2 cellular contexts compared by ENCODE assay signal in the genomic region with DNA sequence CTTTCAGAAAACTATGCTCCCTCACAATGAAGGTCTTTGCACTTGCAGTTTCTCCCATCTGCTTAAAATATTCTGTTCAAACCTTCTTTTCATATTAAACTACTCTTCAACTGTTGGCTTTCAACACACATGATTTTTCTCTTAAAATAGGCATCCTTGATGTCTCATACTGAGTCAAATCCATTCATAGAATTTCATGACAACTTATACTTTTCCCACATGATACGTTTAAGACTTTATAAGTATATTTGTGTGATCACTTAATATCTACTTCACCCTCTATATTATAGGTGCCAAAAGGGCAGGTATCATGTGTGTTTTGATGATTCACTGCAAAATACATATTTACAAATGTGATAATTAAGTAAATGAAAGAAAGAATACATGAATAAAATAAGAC.
TF ChIP-seq lines count a peak whose summit lies in the region.

No MANE protein-coding gene starts in this region.

TF ChIP-seq in GM23338, 12 proteins besides CTCF, POLR2A, EP300 and RAD21 (continued from another document):
- TF ChIP-seq, protein P1, sequence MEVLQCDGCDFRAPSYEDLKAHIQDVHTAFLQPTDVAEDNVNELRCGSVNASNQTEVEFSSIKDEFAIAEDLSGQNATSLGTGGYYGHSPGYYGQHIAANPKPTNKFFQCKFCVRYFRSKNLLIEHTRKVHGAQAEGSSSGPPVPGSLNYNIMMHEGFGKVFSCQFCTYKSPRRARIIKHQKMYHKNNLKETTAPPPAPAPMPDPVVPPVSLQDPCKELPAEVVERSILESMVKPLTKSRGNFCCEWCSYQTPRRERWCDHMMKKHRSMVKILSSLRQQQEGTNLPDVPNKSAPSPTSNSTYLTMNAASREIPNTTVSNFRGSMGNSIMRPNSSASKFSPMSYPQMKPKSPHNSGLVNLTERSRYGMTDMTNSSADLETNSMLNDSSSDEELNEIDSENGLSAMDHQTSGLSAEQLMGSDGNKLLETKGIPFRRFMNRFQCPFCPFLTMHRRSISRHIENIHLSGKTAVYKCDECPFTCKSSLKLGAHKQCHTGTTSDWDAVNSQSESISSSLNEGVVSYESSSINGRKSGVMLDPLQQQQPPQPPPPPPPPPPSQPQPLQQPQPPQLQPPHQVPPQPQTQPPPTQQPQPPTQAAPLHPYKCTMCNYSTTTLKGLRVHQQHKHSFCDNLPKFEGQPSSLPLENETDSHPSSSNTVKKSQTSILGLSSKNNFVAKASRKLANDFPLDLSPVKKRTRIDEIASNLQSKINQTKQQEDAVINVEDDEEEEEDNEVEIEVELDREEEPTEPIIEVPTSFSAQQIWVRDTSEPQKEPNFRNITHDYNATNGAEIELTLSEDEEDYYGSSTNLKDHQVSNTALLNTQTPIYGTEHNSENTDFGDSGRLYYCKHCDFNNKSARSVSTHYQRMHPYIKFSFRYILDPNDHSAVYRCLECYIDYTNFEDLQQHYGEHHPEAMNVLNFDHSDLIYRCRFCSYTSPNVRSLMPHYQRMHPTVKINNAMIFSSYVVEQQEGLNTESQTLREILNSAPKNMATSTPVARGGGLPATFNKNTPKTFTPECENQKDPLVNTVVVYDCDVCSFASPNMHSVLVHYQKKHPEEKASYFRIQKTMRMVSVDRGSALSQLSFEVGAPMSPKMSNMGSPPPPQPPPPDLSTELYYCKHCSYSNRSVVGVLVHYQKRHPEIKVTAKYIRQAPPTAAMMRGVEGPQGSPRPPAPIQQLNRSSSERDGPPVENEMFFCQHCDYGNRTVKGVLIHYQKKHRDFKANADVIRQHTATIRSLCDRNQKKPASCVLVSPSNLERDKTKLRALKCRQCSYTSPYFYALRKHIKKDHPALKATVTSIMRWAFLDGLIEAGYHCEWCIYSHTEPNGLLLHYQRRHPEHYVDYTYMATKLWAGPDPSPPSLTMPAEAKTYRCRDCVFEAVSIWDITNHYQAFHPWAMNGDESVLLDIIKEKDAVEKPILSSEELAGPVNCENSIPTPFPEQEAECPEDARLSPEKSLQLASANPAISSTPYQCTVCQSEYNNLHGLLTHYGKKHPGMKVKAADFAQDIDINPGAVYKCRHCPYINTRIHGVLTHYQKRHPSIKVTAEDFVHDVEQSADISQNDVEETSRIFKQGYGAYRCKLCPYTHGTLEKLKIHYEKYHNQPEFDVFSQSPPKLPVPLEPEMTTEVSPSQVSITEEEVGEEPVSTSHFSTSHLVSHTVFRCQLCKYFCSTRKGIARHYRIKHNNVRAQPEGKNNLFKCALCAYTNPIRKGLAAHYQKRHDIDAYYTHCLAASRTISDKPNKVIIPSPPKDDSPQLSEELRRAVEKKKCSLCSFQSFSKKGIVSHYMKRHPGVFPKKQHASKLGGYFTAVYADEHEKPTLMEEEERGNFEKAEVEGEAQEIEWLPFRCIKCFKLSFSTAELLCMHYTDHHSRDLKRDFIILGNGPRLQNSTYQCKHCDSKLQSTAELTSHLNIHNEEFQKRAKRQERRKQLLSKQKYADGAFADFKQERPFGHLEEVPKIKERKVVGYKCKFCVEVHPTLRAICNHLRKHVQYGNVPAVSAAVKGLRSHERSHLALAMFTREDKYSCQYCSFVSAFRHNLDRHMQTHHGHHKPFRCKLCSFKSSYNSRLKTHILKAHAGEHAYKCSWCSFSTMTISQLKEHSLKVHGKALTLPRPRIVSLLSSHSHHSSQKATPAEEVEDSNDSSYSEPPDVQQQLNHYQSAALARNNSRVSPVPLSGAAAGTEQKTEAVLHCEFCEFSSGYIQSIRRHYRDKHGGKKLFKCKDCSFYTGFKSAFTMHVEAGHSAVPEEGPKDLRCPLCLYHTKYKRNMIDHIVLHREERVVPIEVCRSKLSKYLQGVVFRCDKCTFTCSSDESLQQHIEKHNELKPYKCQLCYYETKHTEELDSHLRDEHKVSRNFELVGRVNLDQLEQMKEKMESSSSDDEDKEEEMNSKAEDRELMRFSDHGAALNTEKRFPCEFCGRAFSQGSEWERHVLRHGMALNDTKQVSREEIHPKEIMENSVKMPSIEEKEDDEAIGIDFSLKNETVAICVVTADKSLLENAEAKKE (CRISPR knock-in tag; IDR thresholded peaks at IDR 0.05), result no peak
- TF ChIP-seq EZH2phosphoT487 (IDR thresholded peaks at IDR 0.05; ENCODE audit: unreplicated experiment) (no peak), EZH2 (IDR thresholded peaks at IDR 0.05; ENCODE audit: low read depth, unreplicated experiment) (no peak), POLR2AphosphoS5 (IDR thresholded peaks at IDR 0.05; ENCODE audit: low read depth) (no peak)
- TF ChIP-seq, protein P2, sequence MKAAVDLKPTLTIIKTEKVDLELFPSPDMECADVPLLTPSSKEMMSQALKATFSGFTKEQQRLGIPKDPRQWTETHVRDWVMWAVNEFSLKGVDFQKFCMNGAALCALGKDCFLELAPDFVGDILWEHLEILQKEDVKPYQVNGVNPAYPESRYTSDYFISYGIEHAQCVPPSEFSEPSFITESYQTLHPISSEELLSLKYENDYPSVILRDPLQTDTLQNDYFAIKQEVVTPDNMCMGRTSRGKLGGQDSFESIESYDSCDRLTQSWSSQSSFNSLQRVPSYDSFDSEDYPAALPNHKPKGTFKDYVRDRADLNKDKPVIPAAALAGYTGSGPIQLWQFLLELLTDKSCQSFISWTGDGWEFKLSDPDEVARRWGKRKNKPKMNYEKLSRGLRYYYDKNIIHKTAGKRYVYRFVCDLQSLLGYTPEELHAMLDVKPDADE (IDR thresholded peaks at IDR 0.05), result no peak

TF ChIP-seq in WTC11, 78 proteins besides CTCF, POLR2A, EP300 and RAD21 (continued from another document):
- TF ChIP-seq, protein P3, sequence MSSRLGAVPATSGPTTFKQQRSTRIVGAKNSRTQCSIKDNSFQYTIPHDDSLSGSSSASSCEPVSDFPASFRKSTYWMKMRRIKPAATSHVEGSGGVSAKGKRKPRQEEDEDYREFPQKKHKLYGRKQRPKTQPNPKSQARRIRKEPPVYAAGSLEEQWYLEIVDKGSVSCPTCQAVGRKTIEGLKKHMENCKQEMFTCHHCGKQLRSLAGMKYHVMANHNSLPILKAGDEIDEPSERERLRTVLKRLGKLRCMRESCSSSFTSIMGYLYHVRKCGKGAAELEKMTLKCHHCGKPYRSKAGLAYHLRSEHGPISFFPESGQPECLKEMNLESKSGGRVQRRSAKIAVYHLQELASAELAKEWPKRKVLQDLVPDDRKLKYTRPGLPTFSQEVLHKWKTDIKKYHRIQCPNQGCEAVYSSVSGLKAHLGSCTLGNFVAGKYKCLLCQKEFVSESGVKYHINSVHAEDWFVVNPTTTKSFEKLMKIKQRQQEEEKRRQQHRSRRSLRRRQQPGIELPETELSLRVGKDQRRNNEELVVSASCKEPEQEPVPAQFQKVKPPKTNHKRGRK (CRISPR knock-in tag; IDR thresholded peaks at IDR 0.05; ENCODE audit: borderline replicate concordance), result no peak
- TF ChIP-seq GTF2I (CRISPR knock-in tag; conservative IDR thresholded peaks at IDR 0.05) (no peak), ZNF232 (CRISPR knock-in tag; IDR thresholded peaks at IDR 0.05) (no peak), ZBTB21 (CRISPR knock-in tag; IDR thresholded peaks at IDR 0.05; ENCODE audit: borderline replicate concordance) (no peak), MXD4 (CRISPR knock-in tag; IDR thresholded peaks at IDR 0.05; ENCODE audit: borderline replicate concordance) (no peak), NFE2L1 (CRISPR knock-in tag; IDR thresholded peaks at IDR 0.05) (no peak), ZNF423 (CRISPR knock-in tag; IDR thresholded peaks at IDR 0.05) (no peak)
- TF ChIP-seq, protein P4, sequence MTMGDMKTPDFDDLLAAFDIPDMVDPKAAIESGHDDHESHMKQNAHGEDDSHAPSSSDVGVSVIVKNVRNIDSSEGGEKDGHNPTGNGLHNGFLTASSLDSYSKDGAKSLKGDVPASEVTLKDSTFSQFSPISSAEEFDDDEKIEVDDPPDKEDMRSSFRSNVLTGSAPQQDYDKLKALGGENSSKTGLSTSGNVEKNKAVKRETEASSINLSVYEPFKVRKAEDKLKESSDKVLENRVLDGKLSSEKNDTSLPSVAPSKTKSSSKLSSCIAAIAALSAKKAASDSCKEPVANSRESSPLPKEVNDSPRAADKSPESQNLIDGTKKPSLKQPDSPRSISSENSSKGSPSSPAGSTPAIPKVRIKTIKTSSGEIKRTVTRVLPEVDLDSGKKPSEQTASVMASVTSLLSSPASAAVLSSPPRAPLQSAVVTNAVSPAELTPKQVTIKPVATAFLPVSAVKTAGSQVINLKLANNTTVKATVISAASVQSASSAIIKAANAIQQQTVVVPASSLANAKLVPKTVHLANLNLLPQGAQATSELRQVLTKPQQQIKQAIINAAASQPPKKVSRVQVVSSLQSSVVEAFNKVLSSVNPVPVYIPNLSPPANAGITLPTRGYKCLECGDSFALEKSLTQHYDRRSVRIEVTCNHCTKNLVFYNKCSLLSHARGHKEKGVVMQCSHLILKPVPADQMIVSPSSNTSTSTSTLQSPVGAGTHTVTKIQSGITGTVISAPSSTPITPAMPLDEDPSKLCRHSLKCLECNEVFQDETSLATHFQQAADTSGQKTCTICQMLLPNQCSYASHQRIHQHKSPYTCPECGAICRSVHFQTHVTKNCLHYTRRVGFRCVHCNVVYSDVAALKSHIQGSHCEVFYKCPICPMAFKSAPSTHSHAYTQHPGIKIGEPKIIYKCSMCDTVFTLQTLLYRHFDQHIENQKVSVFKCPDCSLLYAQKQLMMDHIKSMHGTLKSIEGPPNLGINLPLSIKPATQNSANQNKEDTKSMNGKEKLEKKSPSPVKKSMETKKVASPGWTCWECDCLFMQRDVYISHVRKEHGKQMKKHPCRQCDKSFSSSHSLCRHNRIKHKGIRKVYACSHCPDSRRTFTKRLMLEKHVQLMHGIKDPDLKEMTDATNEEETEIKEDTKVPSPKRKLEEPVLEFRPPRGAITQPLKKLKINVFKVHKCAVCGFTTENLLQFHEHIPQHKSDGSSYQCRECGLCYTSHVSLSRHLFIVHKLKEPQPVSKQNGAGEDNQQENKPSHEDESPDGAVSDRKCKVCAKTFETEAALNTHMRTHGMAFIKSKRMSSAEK (CRISPR knock-in tag; IDR thresholded peaks at IDR 0.05; ENCODE audit: borderline replicate concordance), result no peak
- TF ChIP-seq, protein P5, sequence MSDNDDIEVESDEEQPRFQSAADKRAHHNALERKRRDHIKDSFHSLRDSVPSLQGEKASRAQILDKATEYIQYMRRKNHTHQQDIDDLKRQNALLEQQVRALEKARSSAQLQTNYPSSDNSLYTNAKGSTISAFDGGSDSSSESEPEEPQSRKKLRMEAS (CRISPR knock-in tag; IDR thresholded peaks at IDR 0.05), result no peak
- TF ChIP-seq, protein P6, sequence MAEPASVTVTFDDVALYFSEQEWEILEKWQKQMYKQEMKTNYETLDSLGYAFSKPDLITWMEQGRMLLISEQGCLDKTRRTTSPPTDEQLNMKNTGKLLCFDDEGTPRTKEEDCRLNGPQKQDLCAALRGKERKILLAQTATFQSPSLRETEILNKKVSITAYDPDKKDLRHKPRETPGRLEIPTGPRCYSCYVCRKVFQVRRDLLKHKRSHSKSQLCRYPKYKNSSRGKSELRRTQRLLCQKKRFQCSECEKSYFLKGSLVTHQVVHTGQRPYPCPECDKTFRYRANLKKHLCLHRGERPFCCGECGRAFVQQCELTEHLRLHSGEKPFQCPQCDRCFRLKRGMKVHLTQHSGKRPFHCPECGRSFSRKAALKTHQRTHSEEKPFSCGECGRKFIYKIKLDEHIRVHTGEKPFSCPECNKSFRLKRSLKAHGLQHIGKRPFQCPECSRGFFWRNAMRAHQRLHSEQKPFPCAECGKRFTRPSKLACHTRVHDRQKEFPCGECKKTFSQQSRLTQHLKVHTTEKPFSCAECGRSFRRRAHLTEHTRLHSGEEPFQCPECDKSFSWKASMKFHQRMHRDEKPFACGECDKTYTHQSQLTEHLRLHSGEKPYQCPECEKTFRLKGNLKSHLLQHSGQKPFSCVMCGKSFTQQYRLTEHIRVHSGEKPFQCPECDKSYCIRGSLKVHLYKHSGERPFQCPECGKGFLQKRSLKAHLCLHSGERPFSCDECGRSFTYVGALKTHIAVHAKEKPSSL (CRISPR knock-in tag; conservative IDR thresholded peaks at IDR 0.05), result no peak
